In genomic region chr12:64584173-64584555, GRCh38 we compare ENCODE assay signal across 10 cellular contexts. TPM values are rescaled to one million over a fixed set of nuclear protein-coding genes. Genes with fewer than 3 reads are reported as not detected.
DNase-seq lines count a peak whose midpoint lies in the region; ATAC-seq, FAIRE-seq and TF ChIP-seq lines count a peak whose summit lies in the region.
"Had no signal": no experiment of that assay in that cellular context is flagged by ENCODE, and none has a peak within 500 bp of the region (broad histone marks: within the 10 kb centered on the region; RNA-seq: fewer than 3 reads in every experiment).

No MANE protein-coding gene starts in this region.

- no peaks in the 10 kb centered on the region for H4K20me1 ChIP-seq in DOHH2 (ENCODE audit: control insufficient read depth, insufficient read depth, low read depth, low read length)

- no peaks in the 10 kb centered on the region for H3F3A ChIP-seq in DOHH2 (ENCODE audit: control insufficient read depth, insufficient read depth)

- H3K36me3 ChIP-seq in A673 (ENCODE audit: insufficient read depth, low read length, poor library complexity, severe bottlenecking) = no peaks in the 10 kb centered on the region
- H3K36me3 ChIP-seq in DOHH2 (ENCODE audit: control insufficient read depth, low read length) = no peaks in the 10 kb centered on the region

- H3K9me3 ChIP-seq in A673 (ENCODE audit: low read depth, low read length, poor library complexity, severe bottlenecking) = no peaks in the 10 kb centered on the region
- H3K9me3 ChIP-seq in DOHH2 (ENCODE audit: control insufficient read depth, insufficient read depth, low read length) = no peaks in the 10 kb centered on the region

- H3K27ac Mint-ChIP-seq in activated naive CD4-positive, alpha-beta T cell treated with anti-CD3 and anti-CD28 coated beads, Interleukin-2, amount 50 U/mL, for 72 hours = peak overlapping the region; percentile 68 to 77
- H3K27ac Mint-ChIP-seq in naive B cell = peak overlapping the region in 3 of 6 donors; percentile 21 to 88 (median 61)

- no peak for ATAC-seq in activated naive CD4-positive, alpha-beta T cell treated with anti-CD3 and anti-CD28 coated beads, Interleukin-2, amount 50 U/mL, for 72 hours
- ATAC-seq in naive B cell (ENCODE audit: low read depth in 2 of 2) = no peak

- H3K27ac ChIP-seq in A673 (ENCODE audit: low read depth, low read length, poor library complexity, severe bottlenecking) (peak overlapping the region; percentile 47), DOHH2 (ENCODE audit: low read depth, low read length) (no peak overlapping the region)

- no peak for TF ChIP-seq POLR2A in H54 (IDR thresholded peaks at IDR 0.05; ENCODE audit: low read depth, low read length)

- peaks cover 0 to 11% (median 0%) of the 10 kb centered on the region in 3 donors for H3K27me3 Mint-ChIP-seq in naive B cell

- CTCF ChIA-PET in A673 (lab: Charles Lee) = interaction anchor here (0.6 kb wide), 1 partner anchor 24 kb away, joined by 7 read pairs; no protein-coding TSS in a partner anchor

- no peak for FAIRE-seq in H54 (lab: Jason Lieb, UNC)

- TF ChIP-seq CTCF in A673 (conservative IDR thresholded peaks at IDR 0.05; ENCODE audit: low read depth, low read length) (no peak), DOHH2 (IDR thresholded peaks at IDR 0.05; ENCODE audit: low read depth, low read length, poor library complexity, severe bottlenecking) (no peak)

- H3K4me1 ChIP-seq in A673 (ENCODE audit: insufficient read depth, low read length, poor library complexity, severe bottlenecking) (peaks cover 19% of the 10 kb centered on the region), DOHH2 (ENCODE audit: control insufficient read depth, low read length) (peaks cover 18% of the 10 kb centered on the region)

- H3K4me2 ChIP-seq in DOHH2 (ENCODE audit: low read length) = peak overlapping the region; percentile 78

- BruUV-seq in A673 (replicated peaks; lab: Mats Ljungman, UMichigan) = no TSS peak

- POLR2A ChIA-PET in A673 (lab: Charles Lee; ENCODE audit: low non-redundant PET) = interaction anchor here (0.5 kb wide), 1 partner anchor 22 kb away, joined by 3 read pairs; no protein-coding TSS in a partner anchor

- no peaks in the 10 kb centered on the region for H3K9me2 ChIP-seq in DOHH2 (replicated peaks; ENCODE audit: control insufficient read depth, low read length)

- no peaks in the 10 kb centered on the region for H3K9me3 Mint-ChIP-seq in activated naive CD4-positive, alpha-beta T cell treated with anti-CD3 and anti-CD28 coated beads, Interleukin-2, amount 50 U/mL, for 72 hours
- H3K9me3 Mint-ChIP-seq in naive B cell = no peaks in the 10 kb centered on the region

- H3K4me1 Mint-ChIP-seq in naive B cell = peaks cover 13 to 20% (median 20%) of the 10 kb centered on the region in 3 donors

- H3K79me2 ChIP-seq in DOHH2 (ENCODE audit: control insufficient read depth, low read length) = no peaks in the 10 kb centered on the region

- no peak for DNase-seq in A673 (ENCODE audit: low spot score)
- DNase-seq in activated naive CD4-positive, alpha-beta T cell treated with anti-CD3 and anti-CD28 coated beads, Interleukin-2, amount 50 U/mL, for 72 hours (ENCODE audit: low spot score in 2 of 2) = no peak
- DNase-seq in naive B cell = no peak
- DNase-seq in HuH-7.5 (ENCODE audit: low spot score) = no peak
- no peak for DNase-seq in NCI-H82 (lab: John Stamatoyannopoulos, UW)
- DNase-seq in H54 (ENCODE audit: insufficient read length, low spot score) = no peak
- no peak for DNase-seq in DMS53 (lab: John Stamatoyannopoulos, UW)
- DNase-seq: amygdala, NCI-H187 had no signal

- H3K4me3 Mint-ChIP-seq in naive B cell = peak overlapping the region in 7 of 8 donors; percentile 5 to 78 (median 48)

- H3K36me3 Mint-ChIP-seq in activated naive CD4-positive, alpha-beta T cell treated with anti-CD3 and anti-CD28 coated beads, Interleukin-2, amount 50 U/mL, for 72 hours = peaks cover 0 to 4% of the 10 kb centered on the region in 2 donors
- H3K36me3 Mint-ChIP-seq in naive B cell = no peaks in the 10 kb centered on the region

- no peaks in the 10 kb centered on the region for H3K27me3 ChIP-seq in A673 (replicated peaks; ENCODE audit: insufficient read depth, low read depth, low read length, poor library complexity)
- no peaks in the 10 kb centered on the region for H3K27me3 ChIP-seq in DOHH2 (ENCODE audit: control insufficient read depth, low read length)

- H3K4me3 ChIP-seq in A673 (ENCODE audit: low read depth, low read length, poor library complexity, severe bottlenecking) (no peak overlapping the region), DOHH2 (ENCODE audit: low read length) (peak overlapping the region; percentile 63)

- intact Hi-C loops in A673 (cut with micrococcal nuclease; ENCODE audit: unreplicated experiment) = no loop called here

RNA-seq across cellular contexts. Expression of gene RASSF3, which starts 26.1 kb away (rescaled TPM):
- 37.7 and 38.2 TPM in 2 replicates for total RNA-seq in A673 (2021)
- total RNA-seq in activated naive CD4-positive, alpha-beta T cell treated with anti-CD3 and anti-CD28 coated beads, Interleukin-2, amount 50 U/mL, for 72 hours = 10 to 100 TPM; 23.4 to 36.0 TPM
- 1 to 10 TPM; 3.2 to 7.8 (median 4.5) TPM for polyA plus RNA-seq in naive B cell (ENCODE audit: low read depth in 6 of 6)
